Comparison of ENCODE assay signal across 2 cellular contexts in the genomic region with DNA sequence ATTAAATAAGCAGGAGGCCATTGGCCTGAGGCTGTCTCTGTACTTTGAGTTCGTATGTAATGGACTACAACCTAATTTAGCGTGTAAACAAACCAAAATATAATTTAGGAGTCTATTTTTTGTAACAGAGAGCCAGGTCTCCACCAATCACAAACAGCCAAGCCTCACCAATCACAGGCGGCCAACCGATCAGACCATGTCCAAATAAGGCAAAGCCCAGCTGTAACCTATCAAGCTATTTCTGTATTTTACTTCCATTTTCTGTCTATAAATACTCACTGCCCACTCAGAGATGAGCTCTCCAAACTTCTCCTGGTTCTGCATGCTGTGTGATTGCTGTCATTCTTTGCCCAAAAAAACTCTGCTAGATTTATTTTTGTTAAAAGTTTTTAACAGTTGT.
TF ChIP-seq lines count a peak whose summit lies in the region.

No MANE protein-coding gene starts in this region.

TF ChIP-seq in HepG2, 621 proteins besides CTCF, POLR2A, EP300 and RAD21:
- TF ChIP-seq EHMT2 (IDR thresholded peaks at IDR 0.05; ENCODE audit: borderline replicate concordance, low read depth, low read length) (no peak), SRF (IDR thresholded peaks at IDR 0.05; ENCODE audit: low read depth, low read length) (peak; percentile 75; the same call in 1 of the 2 replicates)

TF ChIP-seq in H1, 55 proteins besides CTCF, POLR2A, EP300 and RAD21:
- TF ChIP-seq RBBP5 (IDR thresholded peaks at IDR 0.05; ENCODE audit: borderline replicate concordance, low read depth, low read length) = no peak
- peak; percentile 75 for TF ChIP-seq SRF (IDR thresholded peaks at IDR 0.05; ENCODE audit: low read depth, low read length)
